ENCODE assay signal across 1 cellular context in the genomic region with DNA sequence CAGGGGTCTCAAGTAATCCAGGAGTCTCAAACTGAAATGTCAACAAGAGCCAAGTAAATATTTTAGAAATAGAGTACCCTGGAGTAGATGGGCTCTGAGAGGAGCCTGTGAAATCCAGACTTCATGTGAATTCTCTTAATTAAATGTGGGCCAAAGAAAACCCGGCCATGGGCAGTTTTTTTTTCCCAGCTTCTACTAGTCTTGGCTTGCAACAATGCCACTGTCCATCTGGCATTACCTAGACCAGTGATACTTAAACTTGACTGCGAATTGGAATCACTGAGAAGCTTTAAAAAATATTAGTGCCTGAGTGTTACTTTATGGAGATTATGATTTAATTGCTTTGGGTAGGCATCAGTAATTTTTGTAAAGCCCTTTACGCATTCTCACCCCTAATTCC.
TF ChIP-seq lines count a peak whose summit lies in the region.

No MANE protein-coding gene starts in this region.

TF ChIP-seq in GM23338, 12 proteins besides CTCF, POLR2A, EP300 and RAD21 (continued from another document):
- TF ChIP-seq, protein P1, sequence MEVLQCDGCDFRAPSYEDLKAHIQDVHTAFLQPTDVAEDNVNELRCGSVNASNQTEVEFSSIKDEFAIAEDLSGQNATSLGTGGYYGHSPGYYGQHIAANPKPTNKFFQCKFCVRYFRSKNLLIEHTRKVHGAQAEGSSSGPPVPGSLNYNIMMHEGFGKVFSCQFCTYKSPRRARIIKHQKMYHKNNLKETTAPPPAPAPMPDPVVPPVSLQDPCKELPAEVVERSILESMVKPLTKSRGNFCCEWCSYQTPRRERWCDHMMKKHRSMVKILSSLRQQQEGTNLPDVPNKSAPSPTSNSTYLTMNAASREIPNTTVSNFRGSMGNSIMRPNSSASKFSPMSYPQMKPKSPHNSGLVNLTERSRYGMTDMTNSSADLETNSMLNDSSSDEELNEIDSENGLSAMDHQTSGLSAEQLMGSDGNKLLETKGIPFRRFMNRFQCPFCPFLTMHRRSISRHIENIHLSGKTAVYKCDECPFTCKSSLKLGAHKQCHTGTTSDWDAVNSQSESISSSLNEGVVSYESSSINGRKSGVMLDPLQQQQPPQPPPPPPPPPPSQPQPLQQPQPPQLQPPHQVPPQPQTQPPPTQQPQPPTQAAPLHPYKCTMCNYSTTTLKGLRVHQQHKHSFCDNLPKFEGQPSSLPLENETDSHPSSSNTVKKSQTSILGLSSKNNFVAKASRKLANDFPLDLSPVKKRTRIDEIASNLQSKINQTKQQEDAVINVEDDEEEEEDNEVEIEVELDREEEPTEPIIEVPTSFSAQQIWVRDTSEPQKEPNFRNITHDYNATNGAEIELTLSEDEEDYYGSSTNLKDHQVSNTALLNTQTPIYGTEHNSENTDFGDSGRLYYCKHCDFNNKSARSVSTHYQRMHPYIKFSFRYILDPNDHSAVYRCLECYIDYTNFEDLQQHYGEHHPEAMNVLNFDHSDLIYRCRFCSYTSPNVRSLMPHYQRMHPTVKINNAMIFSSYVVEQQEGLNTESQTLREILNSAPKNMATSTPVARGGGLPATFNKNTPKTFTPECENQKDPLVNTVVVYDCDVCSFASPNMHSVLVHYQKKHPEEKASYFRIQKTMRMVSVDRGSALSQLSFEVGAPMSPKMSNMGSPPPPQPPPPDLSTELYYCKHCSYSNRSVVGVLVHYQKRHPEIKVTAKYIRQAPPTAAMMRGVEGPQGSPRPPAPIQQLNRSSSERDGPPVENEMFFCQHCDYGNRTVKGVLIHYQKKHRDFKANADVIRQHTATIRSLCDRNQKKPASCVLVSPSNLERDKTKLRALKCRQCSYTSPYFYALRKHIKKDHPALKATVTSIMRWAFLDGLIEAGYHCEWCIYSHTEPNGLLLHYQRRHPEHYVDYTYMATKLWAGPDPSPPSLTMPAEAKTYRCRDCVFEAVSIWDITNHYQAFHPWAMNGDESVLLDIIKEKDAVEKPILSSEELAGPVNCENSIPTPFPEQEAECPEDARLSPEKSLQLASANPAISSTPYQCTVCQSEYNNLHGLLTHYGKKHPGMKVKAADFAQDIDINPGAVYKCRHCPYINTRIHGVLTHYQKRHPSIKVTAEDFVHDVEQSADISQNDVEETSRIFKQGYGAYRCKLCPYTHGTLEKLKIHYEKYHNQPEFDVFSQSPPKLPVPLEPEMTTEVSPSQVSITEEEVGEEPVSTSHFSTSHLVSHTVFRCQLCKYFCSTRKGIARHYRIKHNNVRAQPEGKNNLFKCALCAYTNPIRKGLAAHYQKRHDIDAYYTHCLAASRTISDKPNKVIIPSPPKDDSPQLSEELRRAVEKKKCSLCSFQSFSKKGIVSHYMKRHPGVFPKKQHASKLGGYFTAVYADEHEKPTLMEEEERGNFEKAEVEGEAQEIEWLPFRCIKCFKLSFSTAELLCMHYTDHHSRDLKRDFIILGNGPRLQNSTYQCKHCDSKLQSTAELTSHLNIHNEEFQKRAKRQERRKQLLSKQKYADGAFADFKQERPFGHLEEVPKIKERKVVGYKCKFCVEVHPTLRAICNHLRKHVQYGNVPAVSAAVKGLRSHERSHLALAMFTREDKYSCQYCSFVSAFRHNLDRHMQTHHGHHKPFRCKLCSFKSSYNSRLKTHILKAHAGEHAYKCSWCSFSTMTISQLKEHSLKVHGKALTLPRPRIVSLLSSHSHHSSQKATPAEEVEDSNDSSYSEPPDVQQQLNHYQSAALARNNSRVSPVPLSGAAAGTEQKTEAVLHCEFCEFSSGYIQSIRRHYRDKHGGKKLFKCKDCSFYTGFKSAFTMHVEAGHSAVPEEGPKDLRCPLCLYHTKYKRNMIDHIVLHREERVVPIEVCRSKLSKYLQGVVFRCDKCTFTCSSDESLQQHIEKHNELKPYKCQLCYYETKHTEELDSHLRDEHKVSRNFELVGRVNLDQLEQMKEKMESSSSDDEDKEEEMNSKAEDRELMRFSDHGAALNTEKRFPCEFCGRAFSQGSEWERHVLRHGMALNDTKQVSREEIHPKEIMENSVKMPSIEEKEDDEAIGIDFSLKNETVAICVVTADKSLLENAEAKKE (CRISPR knock-in tag; IDR thresholded peaks at IDR 0.05), result no peak
- TF ChIP-seq POLR2AphosphoS5 (IDR thresholded peaks at IDR 0.05; ENCODE audit: low read depth) (no peak), STAT1 (IDR thresholded peaks at IDR 0.05; ENCODE audit: unreplicated experiment) (no peak), NANOG (IDR thresholded peaks at IDR 0.05; ENCODE audit: borderline replicate concordance) (no peak), ZNF331 (CRISPR knock-in tag; IDR thresholded peaks at IDR 0.05; ENCODE audit: low read depth) (no peak), EZH2 (IDR thresholded peaks at IDR 0.05; ENCODE audit: low read depth, unreplicated experiment) (no peak), JUNB (IDR thresholded peaks at IDR 0.05; ENCODE audit: unreplicated experiment) (no peak)
- TF ChIP-seq, protein P2, sequence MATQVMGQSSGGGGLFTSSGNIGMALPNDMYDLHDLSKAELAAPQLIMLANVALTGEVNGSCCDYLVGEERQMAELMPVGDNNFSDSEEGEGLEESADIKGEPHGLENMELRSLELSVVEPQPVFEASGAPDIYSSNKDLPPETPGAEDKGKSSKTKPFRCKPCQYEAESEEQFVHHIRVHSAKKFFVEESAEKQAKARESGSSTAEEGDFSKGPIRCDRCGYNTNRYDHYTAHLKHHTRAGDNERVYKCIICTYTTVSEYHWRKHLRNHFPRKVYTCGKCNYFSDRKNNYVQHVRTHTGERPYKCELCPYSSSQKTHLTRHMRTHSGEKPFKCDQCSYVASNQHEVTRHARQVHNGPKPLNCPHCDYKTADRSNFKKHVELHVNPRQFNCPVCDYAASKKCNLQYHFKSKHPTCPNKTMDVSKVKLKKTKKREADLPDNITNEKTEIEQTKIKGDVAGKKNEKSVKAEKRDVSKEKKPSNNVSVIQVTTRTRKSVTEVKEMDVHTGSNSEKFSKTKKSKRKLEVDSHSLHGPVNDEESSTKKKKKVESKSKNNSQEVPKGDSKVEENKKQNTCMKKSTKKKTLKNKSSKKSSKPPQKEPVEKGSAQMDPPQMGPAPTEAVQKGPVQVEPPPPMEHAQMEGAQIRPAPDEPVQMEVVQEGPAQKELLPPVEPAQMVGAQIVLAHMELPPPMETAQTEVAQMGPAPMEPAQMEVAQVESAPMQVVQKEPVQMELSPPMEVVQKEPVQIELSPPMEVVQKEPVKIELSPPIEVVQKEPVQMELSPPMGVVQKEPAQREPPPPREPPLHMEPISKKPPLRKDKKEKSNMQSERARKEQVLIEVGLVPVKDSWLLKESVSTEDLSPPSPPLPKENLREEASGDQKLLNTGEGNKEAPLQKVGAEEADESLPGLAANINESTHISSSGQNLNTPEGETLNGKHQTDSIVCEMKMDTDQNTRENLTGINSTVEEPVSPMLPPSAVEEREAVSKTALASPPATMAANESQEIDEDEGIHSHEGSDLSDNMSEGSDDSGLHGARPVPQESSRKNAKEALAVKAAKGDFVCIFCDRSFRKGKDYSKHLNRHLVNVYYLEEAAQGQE (IDR thresholded peaks at IDR 0.05; ENCODE audit: unreplicated experiment), result no peak
